In genomic region chr6:43784049-43784855, GRCh38 we compare ENCODE assay signal across 7 cellular contexts.
"Had no signal": no experiment of that assay in that cellular context is flagged by ENCODE, and none has a peak within 500 bp of the region (broad histone marks: within the 10 kb centered on the region; RNA-seq: fewer than 3 reads in every experiment).

No MANE protein-coding gene starts in this region.

- H3K4me1 Mint-ChIP-seq: activated naive CD4-positive, alpha-beta T cell treated with anti-CD3 and anti-CD28 coated beads, Interleukin-2, amount 10 ng/mL, durations not matched to agents 7 days and 5 days had no signal

- H3K4me3 Mint-ChIP-seq: activated naive CD4-positive, alpha-beta T cell treated with anti-CD3 and anti-CD28 coated beads, Interleukin-2, amount 10 ng/mL, durations not matched to agents 7 days and 5 days had no signal

- DNase-seq: activated naive CD4-positive, alpha-beta T cell treated with anti-CD3 and anti-CD28 coated beads, Interleukin-2, amount 10 ng/mL, durations not matched to agents 7 days and 5 days; dorsolateral prefrontal cortex; esophagus squamous epithelium; hippocampal formation; stimulated activated CD4-positive, alpha-beta T cell treated with anti-CD3 and anti-CD28 coated beads, Interleukin-12 subunit alpha, Interleukin-12 subunit beta, amount 100 ng/mL, for 4 hours; stimulated activated CD4-positive, alpha-beta T cell treated with anti-CD3 and anti-CD28 coated beads, Interleukin-2, amount 100 ng/mL, for 24 hours; tibial artery had no signal

- H3K27me3 ChIP-seq: dorsolateral prefrontal cortex, esophagus squamous epithelium, tibial artery had no signal

- H3K27ac ChIP-seq: dorsolateral prefrontal cortex, esophagus squamous epithelium, tibial artery had no signal

- H3K4me3 ChIP-seq: dorsolateral prefrontal cortex, esophagus squamous epithelium, tibial artery had no signal

- H3K27ac Mint-ChIP-seq: activated naive CD4-positive, alpha-beta T cell treated with anti-CD3 and anti-CD28 coated beads, Interleukin-2, amount 10 ng/mL, durations not matched to agents 7 days and 5 days had no signal

- H3K9me3 Mint-ChIP-seq: activated naive CD4-positive, alpha-beta T cell treated with anti-CD3 and anti-CD28 coated beads, Interleukin-2, amount 10 ng/mL, durations not matched to agents 7 days and 5 days had no signal

- H3K9me3 ChIP-seq: esophagus squamous epithelium, tibial artery had no signal

- H3K27me3 Mint-ChIP-seq: activated naive CD4-positive, alpha-beta T cell treated with anti-CD3 and anti-CD28 coated beads, Interleukin-2, amount 10 ng/mL, durations not matched to agents 7 days and 5 days had no signal
